Comparison of ENCODE assay signal across 1 cellular context in the genomic region with DNA sequence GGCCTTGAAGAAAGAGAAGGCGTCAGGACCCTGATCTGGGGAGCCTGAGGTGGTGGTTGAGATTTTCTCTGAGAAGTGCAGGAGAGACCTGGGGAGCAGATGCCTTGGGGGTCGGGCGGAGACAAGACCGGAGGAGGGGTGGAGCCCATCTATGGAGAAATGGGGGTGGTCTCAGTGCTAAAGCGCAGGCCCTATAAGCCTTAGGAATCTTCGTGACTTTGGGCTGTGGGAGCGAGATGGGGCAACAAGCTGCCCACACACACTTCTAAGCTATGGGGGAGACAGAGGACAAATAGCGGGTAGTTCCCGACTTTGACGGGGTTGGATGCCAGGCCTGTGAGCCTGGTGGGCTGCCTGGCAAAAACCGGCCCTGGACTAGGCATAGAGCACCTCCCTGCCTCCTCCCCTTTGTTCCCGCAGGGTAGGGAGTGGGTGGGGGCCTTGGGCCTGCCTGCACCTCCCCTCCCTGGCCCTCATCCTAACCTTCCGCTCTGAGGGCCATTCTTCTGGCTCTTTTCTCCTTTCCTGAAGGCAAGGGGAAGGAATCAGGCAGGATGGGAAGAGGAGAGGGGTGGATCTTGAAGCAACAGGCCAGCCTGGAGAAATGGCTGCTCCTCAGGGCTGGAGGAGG.
TF ChIP-seq lines count a peak whose summit lies in the region.

No MANE protein-coding gene starts in this region.

TF ChIP-seq in H1, 55 proteins besides CTCF, POLR2A, EP300 and RAD21:
- TF ChIP-seq GABPA (IDR thresholded peaks at IDR 0.05; ENCODE audit: borderline replicate concordance, insufficient read depth, low read length) (0 out of 2 replicates have a peak, but pooled peaks have one; percentile 46), SIN3A (conservative IDR thresholded peaks at IDR 0.05 in 1 of 2, IDR thresholded peaks at IDR 0.05 in 1 of 2; ENCODE audit: low read depth in 1 of 2, low read length in 2 of 2) (0 out of 4 replicates have a peak, but pooled peaks of 1 of the 2 experiments have one; percentile 21), CREB1 (IDR thresholded peaks at IDR 0.05) (no peak), TAF7 (optimal IDR thresholded peaks at IDR 0.05; ENCODE audit: borderline replicate concordance, low read depth, low read length) (peak; percentile 49), HDAC2 (IDR thresholded peaks at IDR 0.05; ENCODE audit: borderline replicate concordance in 1 of 2, low read depth in 2 of 2, low read length in 2 of 2) (0 out of 4 replicates have a peak, but pooled peaks of 1 of the 2 experiments have one; percentile 31), EZH2 (IDR thresholded peaks at IDR 0.05; ENCODE audit: low read depth, low read length, severe bottlenecking) (no peak), SAP30 (IDR thresholded peaks at IDR 0.05; ENCODE audit: insufficient read depth, insufficient replicate concordance, low read length) (no peak), CHD2 (IDR thresholded peaks at IDR 0.05; ENCODE audit: low read length) (no peak), POLR2AphosphoS5 (IDR thresholded peaks at IDR 0.05; ENCODE audit: low read depth, low read length) (peak; percentile 34; the same call in 1 of the 2 replicates)
